12 cellular contexts compared by ENCODE assay signal in the genomic region with DNA sequence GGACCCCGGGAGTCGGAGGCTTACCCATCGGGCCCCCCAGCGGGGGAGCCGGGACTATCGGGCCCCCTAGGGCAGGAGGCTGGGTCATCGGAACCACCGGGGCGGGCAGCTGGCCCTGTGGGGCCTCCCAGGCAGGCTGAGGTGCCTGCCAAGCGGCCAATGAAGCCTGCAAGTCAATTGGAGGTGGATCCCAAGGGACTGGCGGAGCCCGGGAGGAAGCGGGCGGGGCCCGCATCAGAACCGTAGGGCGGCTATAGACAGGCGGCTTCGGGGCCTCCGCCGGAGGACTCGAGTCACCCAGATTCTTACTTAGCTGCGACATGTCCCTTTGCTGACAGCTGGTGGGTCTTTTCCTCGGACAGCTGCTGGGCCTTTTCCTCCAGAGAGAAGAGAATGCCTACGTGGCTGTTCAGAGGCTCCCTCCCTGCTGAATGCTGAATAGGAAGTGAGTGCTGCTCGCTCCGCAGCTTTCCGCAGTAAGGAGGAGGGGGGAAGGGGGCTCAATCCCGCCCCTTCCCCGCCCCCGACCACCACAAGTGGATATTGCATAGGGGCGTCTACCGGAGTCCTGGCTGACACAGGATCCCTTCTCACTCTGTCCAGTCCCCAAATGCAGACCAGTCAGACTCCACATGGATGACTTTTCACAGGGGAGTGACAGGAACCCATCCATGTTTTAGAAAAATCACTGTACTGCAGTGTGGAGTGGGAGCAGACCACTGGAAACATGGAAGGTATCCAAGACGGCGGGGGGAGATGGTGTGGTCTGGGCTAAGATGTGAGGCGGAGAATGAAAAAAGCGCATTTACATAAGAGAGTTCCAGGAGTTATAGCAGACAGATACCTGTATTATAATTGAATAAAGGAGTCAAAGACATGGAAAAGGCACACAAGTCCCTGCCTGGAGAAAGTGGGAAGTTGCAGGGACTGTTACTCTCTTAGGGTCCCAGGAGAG. TPM values are rescaled to one million over a fixed set of nuclear protein-coding genes. Genes with fewer than 3 reads are reported as not detected.
A peak's percentile ranks its signal among the peaks of the same experiment; 100 is the strongest.
DNase-seq lines count a peak whose midpoint lies in the region; ATAC-seq and TF ChIP-seq lines count a peak whose summit lies in the region.
"Had no signal": no experiment of that assay in that cellular context is flagged by ENCODE, and none has a peak within 500 bp of the region (broad histone marks: within the 10 kb centered on the region; RNA-seq: fewer than 3 reads in every experiment).

A gene (minus strand): TSS at position 447 of the 955 bp plus-strand sequence. CDS start 125 bp downstream, at position 322.

- H3K4me1 Mint-ChIP-seq in osteocyte (ENCODE audit: unreplicated experiment) (no peaks in the 10 kb centered on the region), Caco-2 (ENCODE audit: low read depth, unreplicated experiment) (no peaks in the 10 kb centered on the region)

- POLR2A ChIA-PET in Caco-2 (lab: Charles Lee), result no interaction called here

- no peaks in the 10 kb centered on the region for H3F3A ChIP-seq in MM.1S (ENCODE audit: insufficient read depth, low read length)

- H3K27ac ChIP-seq in MM.1S (ENCODE audit: low read length), result no peak within 1 kb of the TSS
- H3K27ac ChIP-seq: neutrophil had no signal

- no peak for ATAC-seq in GM18517 (IDR thresholded peaks at IDR 0.05; ENCODE audit: unreplicated experiment)

- H3K4me3 Mint-ChIP-seq in osteocyte (ENCODE audit: unreplicated experiment) (peak within 1 kb of the TSS; percentile 56), Caco-2 (ENCODE audit: unreplicated experiment) (no peak within 1 kb of the TSS)
- H3K4me3 Mint-ChIP-seq: T-helper 2 cell treated with Interferon-gamma antibody and Interleukin-4, amounts not matched to agents 5 μg/mL and 100 μg/mL, for 36 hours had no signal

- H3K27me3 ChIP-seq in MM.1S (replicated peaks; ENCODE audit: insufficient read depth, low read length), result no peaks in the 10 kb centered on the region
- no peaks in the 10 kb centered on the region for H3K27me3 ChIP-seq in Caco-2 (replicated peaks; ENCODE audit: control insufficient read depth, insufficient read depth, low read length)

- intact Hi-C loops in Caco-2 (cut with micrococcal nuclease; ENCODE audit: unreplicated experiment), result no loop called here

- H3K27me3 Mint-ChIP-seq in osteocyte (ENCODE audit: unreplicated experiment) (peaks cover 6% of the 10 kb centered on the region), Caco-2 (ENCODE audit: insufficient read depth, unreplicated experiment) (peaks cover 11% of the 10 kb centered on the region)

- no peaks in the 10 kb centered on the region for H3K36me3 Mint-ChIP-seq in osteocyte (ENCODE audit: unreplicated experiment)
- H3K36me3 Mint-ChIP-seq in Caco-2 (ENCODE audit: insufficient read depth, unreplicated experiment), result no peaks in the 10 kb centered on the region

- no peak within 1 kb of the TSS for H3K27ac Mint-ChIP-seq in osteocyte (ENCODE audit: unreplicated experiment)
- H3K27ac Mint-ChIP-seq in Caco-2 (ENCODE audit: unreplicated experiment), result no peak within 1 kb of the TSS
- H3K27ac Mint-ChIP-seq: T-helper 2 cell treated with Interferon-gamma antibody and Interleukin-4, amounts not matched to agents 5 μg/mL and 100 μg/mL, for 36 hours had no signal

- H3K9me3 ChIP-seq in MM.1S (replicated peaks; ENCODE audit: insufficient read depth, low read length), result no peaks in the 10 kb centered on the region
- no peaks in the 10 kb centered on the region for H3K9me3 ChIP-seq in Caco-2
- H3K9me3 ChIP-seq: neutrophil had no signal

- no peaks in the 10 kb centered on the region for H3K4me1 ChIP-seq in MM.1S (ENCODE audit: low read length)
- H3K4me1 ChIP-seq in Caco-2, result no peaks in the 10 kb centered on the region

- H4K20me1 ChIP-seq in MM.1S (ENCODE audit: insufficient read depth, low read length), result no peaks in the 10 kb centered on the region

- no peak for TF ChIP-seq CTCF in fibroblast of villous mesenchyme (IDR thresholded peaks at IDR 0.05; ENCODE audit: insufficient read depth, low read depth, low read length)
- no peak for TF ChIP-seq CTCF in osteocyte (IDR thresholded peaks at IDR 0.05)
- no peak for TF ChIP-seq CTCF in MM.1S (IDR thresholded peaks at IDR 0.05; ENCODE audit: low read length)
- TF ChIP-seq CTCF in Caco-2 (IDR thresholded peaks at IDR 0.05; ENCODE audit: insufficient read depth in 1 of 2, low read depth in 1 of 2, low read length in 1 of 2, severe bottlenecking in 1 of 2, unreplicated experiment in 1 of 2), result no peak

- H2AFZ ChIP-seq in MM.1S (ENCODE audit: low read length), result no peak within 1 kb of the TSS

- no peaks in the 10 kb centered on the region for H3K36me3 ChIP-seq in MM.1S (replicated peaks; ENCODE audit: insufficient read depth, low read length)
- no peaks in the 10 kb centered on the region for H3K36me3 ChIP-seq in Caco-2 (ENCODE audit: control insufficient read depth, insufficient read depth, low read length)
- H3K36me3 ChIP-seq: neutrophil had no signal

- H3K4me2 ChIP-seq in MM.1S (ENCODE audit: low read depth, low read length), result no peak within 1 kb of the TSS

- BruUV-seq in Caco-2 (replicated peaks; lab: Mats Ljungman, UMichigan), result no TSS peak

- CTCF ChIA-PET in Caco-2 (lab: Charles Lee), result interaction anchor here (1.2 kb wide), 1 partner anchor 210 kb away, joined by 5 read pairs; no protein-coding TSS in a partner anchor

- H3K9me2 ChIP-seq in MM.1S (replicated peaks; ENCODE audit: insufficient read depth, low read length), result no peaks in the 10 kb centered on the region

- no peak within 1 kb of the TSS for H3K9ac ChIP-seq in MM.1S (ENCODE audit: low read length)

- H3K4me3 ChIP-seq in fibroblast of villous mesenchyme (ENCODE audit: low read depth, low read length) (peak within 1 kb of the TSS; percentile 15), MM.1S (ENCODE audit: low read length) (no peak within 1 kb of the TSS), Caco-2 (ENCODE audit: low read depth, low read length) (no peak within 1 kb of the TSS)

- DNase-seq in Ammon's horn (ENCODE audit: low spot score) (peak; percentile 34), NCI-H2227 (lab: John Stamatoyannopoulos, UW; ENCODE audit: unreplicated experiment) (peak; percentile 80), fibroblast of villous mesenchyme (ENCODE audit: low read depth) (no peak), osteocyte (ENCODE audit: extremely low spot score, unreplicated experiment) (no peak), MM.1S (no peak), Caco-2 (no peak), glomerular visceral epithelial cell (ENCODE audit: extremely low spot score) (no peak)
- DNase-seq: activated gamma-delta T cell treated with Interleukin-2 at 50 U/mL for 16 hours, MV-4-11 had no signal

- no peaks in the 10 kb centered on the region for H3K79me2 ChIP-seq in MM.1S (ENCODE audit: low read length)

- no peaks in the 10 kb centered on the region for H3K9me3 Mint-ChIP-seq in osteocyte (ENCODE audit: unreplicated experiment)
- no peaks in the 10 kb centered on the region for H3K9me3 Mint-ChIP-seq in Caco-2 (ENCODE audit: unreplicated experiment)
- H3K9me3 Mint-ChIP-seq: T-helper 2 cell treated with Interferon-gamma antibody and Interleukin-4, amounts not matched to agents 5 μg/mL and 100 μg/mL, for 36 hours had no signal

RNA-seq across cellular contexts. Expression of the gene that starts here (rescaled TPM):
- total RNA-seq in fibroblast of villous mesenchyme, result not detected in 2 replicates
- total RNA-seq in osteocyte, result 1.4 and 1.5 TPM in 2 replicates
- not detected in 2 replicates for total RNA-seq in Caco-2 (2022)

Comparison
In these comparisons a context has a peak if more than half of its experiments do, and no peak if none do; other contexts are left out.
1. DNase-seq: peak in Ammon's horn (single experiment) and NCI-H2227 (single experiment); none in fibroblast of villous mesenchyme (single experiment), osteocyte (single experiment), MM.1S (single experiment), Caco-2 (0 of 2) and glomerular visceral epithelial cell (single experiment).